17 cellular contexts compared by ENCODE assay signal in the genomic region with DNA sequence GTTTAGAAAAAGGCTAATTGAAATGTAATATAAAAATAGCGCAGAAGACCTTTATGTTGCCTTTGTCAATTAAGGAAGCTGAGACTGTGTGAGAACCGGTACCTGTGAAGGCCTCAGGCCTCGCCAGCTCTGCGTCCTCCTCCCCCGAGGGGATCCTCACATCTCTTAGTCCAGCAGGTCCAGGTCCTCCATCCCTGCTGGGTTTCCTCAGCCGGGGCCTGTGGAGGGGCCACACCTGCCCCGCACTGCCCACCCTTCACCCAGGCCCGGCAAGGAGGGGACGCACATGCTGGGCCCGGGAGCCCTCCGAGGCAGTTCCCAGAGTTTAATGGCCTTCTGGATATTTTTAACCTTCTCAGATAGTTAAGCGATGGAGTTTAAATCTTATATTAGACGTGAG. TPM values are rescaled to one million over a fixed set of nuclear protein-coding genes. Genes with fewer than 3 reads are reported as not detected.
A peak's percentile ranks its signal among the peaks of the same experiment; 100 is the strongest.
DNase-seq lines count a peak whose midpoint lies in the region; ATAC-seq and TF ChIP-seq lines count a peak whose summit lies in the region.
"Had no signal": no experiment of that assay in that cellular context is flagged by ENCODE, and none has a peak within 500 bp of the region (broad histone marks: within the 10 kb centered on the region; RNA-seq: fewer than 3 reads in every experiment).

No MANE protein-coding gene starts in this region.

- no peak overlapping the region for H3K27ac Mint-ChIP-seq in T-cell
- H3K27ac Mint-ChIP-seq in MCF 10A (ENCODE audit: low read depth, unreplicated experiment), result no peak overlapping the region
- H3K27ac Mint-ChIP-seq: CD14-positive monocyte; CD4-positive, alpha-beta memory T cell had no signal

- CTCF ChIA-PET in T-cell (lab: Charles Lee) (no interaction called here), MCF 10A (lab: Yijun Ruan, JAX) (interaction anchor here (0.6 kb wide), 1 partner anchor 70 kb away, joined by 3 read pairs; no protein-coding TSS in a partner anchor)

- H3K4me1 Mint-ChIP-seq in T-cell, result peaks cover 24 to 30% (median 27%) of the 10 kb centered on the region in 3 donors
- no peaks in the 10 kb centered on the region for H3K4me1 Mint-ChIP-seq in MCF 10A (ENCODE audit: insufficient read depth, unreplicated experiment)

- DNase-seq in cardiac septum (ENCODE audit: low spot score) (peak; percentile 47), Right ventricle myocardium inferior (ENCODE audit: missing footprints) (no peak), mesenteric fat pad (ENCODE audit: low spot score) (peak; percentile 78), sciatic nerve (ENCODE audit: low spot score) (peak; percentile 25), T-cell (no peak), NOMO-1 treated with DMSO at 0.1 percent for 48 hours (lab: John Stamatoyannopoulos, UW; ENCODE audit: unreplicated experiment) (no peak), MCF 10A (ENCODE audit: unreplicated experiment) (no peak)
- DNase-seq: 8988T; CD4-positive, alpha-beta memory T cell; DMS79 treated with DMSO at 0.1 percent for 48 hours; GF-D8; GM23248 had no signal

- ATAC-seq in Right ventricle myocardium inferior, result no peak
- no peak for ATAC-seq in sciatic nerve
- ATAC-seq in GM21737 (IDR thresholded peaks at IDR 0.05; ENCODE audit: unreplicated experiment), result no peak
- no peak for ATAC-seq in T-cell (replicated peaks in 1 of 4)

- no TSS peak for BruUV-seq in MCF 10A (replicated peaks; lab: Mats Ljungman, UMichigan)

- no peak for TF ChIP-seq CTCF in MCF 10A (IDR thresholded peaks at IDR 0.05; ENCODE audit: unreplicated experiment)

- H3K36me3 Mint-ChIP-seq in T-cell (no peaks in the 10 kb centered on the region), MCF 10A (ENCODE audit: insufficient read depth, unreplicated experiment) (no peaks in the 10 kb centered on the region)

- H3K4me3 Mint-ChIP-seq in T-cell (no peak overlapping the region), MCF 10A (ENCODE audit: unreplicated experiment) (no peak overlapping the region)
- H3K4me3 Mint-ChIP-seq: CD14-positive monocyte; CD4-positive, alpha-beta memory T cell had no signal

- POLR2A ChIA-PET in T-cell (lab: Charles Lee) (no interaction called here), MCF 10A (lab: Yijun Ruan, JAX) (no interaction called here)

- peaks cover 24 to 40% of the 10 kb centered on the region in 2 donors for H3K27me3 Mint-ChIP-seq in T-cell
- peaks cover 12% of the 10 kb centered on the region for H3K27me3 Mint-ChIP-seq in MCF 10A (ENCODE audit: insufficient read depth, unreplicated experiment)

- no peaks in the 10 kb centered on the region for H3K9me3 Mint-ChIP-seq in T-cell
- peaks cover 16% of the 10 kb centered on the region for H3K9me3 Mint-ChIP-seq in MCF 10A (ENCODE audit: unreplicated experiment)

- intact Hi-C loops in cardiac septum (cut with DNase I), result no loop called here
- intact Hi-C loops in Right ventricle myocardium inferior (cut with DNase I), result no loop called here
- intact Hi-C loops in sciatic nerve (cut with DNase I), result no loop called here
- intact Hi-C loops in MCF 10A (cut with micrococcal nuclease), result no loop called here

RNA-seq across cellular contexts. Expression of a gene that starts 3.5 kb away (rescaled TPM):
- total RNA-seq in cardiac septum, result 0.32 TPM
- total RNA-seq in Right ventricle myocardium inferior, result not detected
- 0.51 TPM for total RNA-seq in mesenteric fat pad
- total RNA-seq in sciatic nerve, result 0.22 TPM
- not detected for total RNA-seq in T-cell
- total RNA-seq in MCF 10A (2022), result not detected in 2 replicates
- total RNA-seq: A673; CD4-positive, alpha-beta memory T cell; GM23248; H4; HT1080 had no signal

Comparison
In these comparisons a context has a peak if more than half of its experiments do, and no peak if none do; other contexts are left out.
1. DNase-seq: peak in cardiac septum (single experiment), mesenteric fat pad (single experiment) and sciatic nerve (single experiment); none in Right ventricle myocardium inferior (single experiment), T-cell (0 of 34), NOMO-1 treated with DMSO at 0.1 percent for 48 hours (single experiment) and MCF 10A (single experiment).